Comparison of ENCODE assay signal across 22 cellular contexts in genomic region chr10:78414380-78414779, GRCh38.
"Had no signal": no experiment of that assay in that cellular context is flagged by ENCODE, and none has a peak within 500 bp of the region (broad histone marks: within the 10 kb centered on the region; RNA-seq: fewer than 3 reads in every experiment).

No MANE protein-coding gene starts in this region.

- H3K9me3 Mint-ChIP-seq: activated CD4-positive, alpha-beta memory T cell treated with anti-CD3 and anti-CD28 coated beads, Interleukin-2, amount 10 ng/mL, durations not matched to agents 7 days and 5 days; activated naive CD4-positive, alpha-beta T cell treated with anti-CD3 and anti-CD28 coated beads, Interleukin-2, amount 10 ng/mL, durations not matched to agents 7 days and 5 days; activated T-cell treated with anti-CD3 and anti-CD28 coated beads, Interleukin-2, amount 50 U/mL, for 72 hours; stimulated activated naive CD8-positive, alpha-beta T cell treated with anti-CD3 and anti-CD28 coated beads, Interleukin-15, Interleukin-2, amounts not matched to agents 100 ng/mL and 50 ng/mL, for 24 hours had no signal

- H3K9me3 ChIP-seq: body of pancreas, sigmoid colon, thyroid gland had no signal

- ATAC-seq: activated T-cell treated with anti-CD3 and anti-CD28 coated beads, Interleukin-2, amount 50 U/mL, for 72 hours; body of pancreas; esophagus mucosa; left cardiac atrium; T-helper 17 cell had no signal

- H3K27me3 ChIP-seq: body of pancreas, sigmoid colon, thyroid gland had no signal

- H3K4me3 ChIP-seq: body of pancreas, sigmoid colon, thyroid gland had no signal

- DNase-seq: activated CD4-positive, alpha-beta memory T cell treated with anti-CD3 and anti-CD28 coated beads, Interleukin-2, amount 10 ng/mL, durations not matched to agents 7 days and 5 days; activated CD4-positive, alpha-beta T cell treated with anti-CD3 and anti-CD28 coated beads for 48 hours; activated effector memory CD4-positive, alpha-beta T cell treated with Interleukin-2 at 50 U/mL for 16 hours; activated naive CD4-positive, alpha-beta T cell treated with anti-CD3 and anti-CD28 coated beads, Interleukin-2, amount 10 ng/mL, durations not matched to agents 7 days and 5 days; activated T-cell treated with anti-CD3 and anti-CD28 coated beads, Interleukin-2, amount 50 U/mL, for 72 hours; amygdala; body of pancreas; caudate nucleus; effector memory CD4-positive, alpha-beta T cell; foreskin melanocyte; glutamatergic neuron; hippocampal formation; left cardiac atrium; occipital lobe; posterior cingulate gyrus; stimulated activated CD4-positive, alpha-beta T cell treated with anti-CD3 and anti-CD28 coated beads, Interleukin-4, amount 100 ng/mL, for 1 hour; substantia nigra; T-helper 17 cell; thyroid gland had no signal

- H3K36me3 ChIP-seq: sigmoid colon, thyroid gland had no signal

- H3K27ac Mint-ChIP-seq: activated CD4-positive, alpha-beta memory T cell treated with anti-CD3 and anti-CD28 coated beads, Interleukin-2, amount 10 ng/mL, durations not matched to agents 7 days and 5 days; activated naive CD4-positive, alpha-beta T cell treated with anti-CD3 and anti-CD28 coated beads, Interleukin-2, amount 10 ng/mL, durations not matched to agents 7 days and 5 days; activated T-cell treated with anti-CD3 and anti-CD28 coated beads, Interleukin-2, amount 50 U/mL, for 72 hours; stimulated activated naive CD8-positive, alpha-beta T cell treated with anti-CD3 and anti-CD28 coated beads, Interleukin-15, Interleukin-2, amounts not matched to agents 100 ng/mL and 50 ng/mL, for 24 hours; T-helper 17 cell had no signal

- H3K4me1 Mint-ChIP-seq: activated CD4-positive, alpha-beta memory T cell treated with anti-CD3 and anti-CD28 coated beads, Interleukin-2, amount 10 ng/mL, durations not matched to agents 7 days and 5 days; activated naive CD4-positive, alpha-beta T cell treated with anti-CD3 and anti-CD28 coated beads, Interleukin-2, amount 10 ng/mL, durations not matched to agents 7 days and 5 days had no signal

- H3K27me3 Mint-ChIP-seq: stimulated activated naive CD8-positive, alpha-beta T cell treated with anti-CD3 and anti-CD28 coated beads, Interleukin-15, Interleukin-2, amounts not matched to agents 100 ng/mL and 50 ng/mL, for 24 hours; T-helper 17 cell had no signal

- H3K36me3 Mint-ChIP-seq: activated naive CD4-positive, alpha-beta T cell treated with anti-CD3 and anti-CD28 coated beads, Interleukin-2, amount 10 ng/mL, durations not matched to agents 7 days and 5 days had no signal

- H3K4me3 Mint-ChIP-seq: activated CD4-positive, alpha-beta memory T cell treated with anti-CD3 and anti-CD28 coated beads, Interleukin-2, amount 10 ng/mL, durations not matched to agents 7 days and 5 days; activated naive CD4-positive, alpha-beta T cell treated with anti-CD3 and anti-CD28 coated beads, Interleukin-2, amount 10 ng/mL, durations not matched to agents 7 days and 5 days; activated T-cell treated with anti-CD3 and anti-CD28 coated beads, Interleukin-2, amount 50 U/mL, for 72 hours; stimulated activated naive CD8-positive, alpha-beta T cell treated with anti-CD3 and anti-CD28 coated beads, Interleukin-15, Interleukin-2, amounts not matched to agents 100 ng/mL and 50 ng/mL, for 24 hours; T-helper 17 cell had no signal

- H3K27ac ChIP-seq: body of pancreas, sigmoid colon had no signal
